In the genomic region with DNA sequence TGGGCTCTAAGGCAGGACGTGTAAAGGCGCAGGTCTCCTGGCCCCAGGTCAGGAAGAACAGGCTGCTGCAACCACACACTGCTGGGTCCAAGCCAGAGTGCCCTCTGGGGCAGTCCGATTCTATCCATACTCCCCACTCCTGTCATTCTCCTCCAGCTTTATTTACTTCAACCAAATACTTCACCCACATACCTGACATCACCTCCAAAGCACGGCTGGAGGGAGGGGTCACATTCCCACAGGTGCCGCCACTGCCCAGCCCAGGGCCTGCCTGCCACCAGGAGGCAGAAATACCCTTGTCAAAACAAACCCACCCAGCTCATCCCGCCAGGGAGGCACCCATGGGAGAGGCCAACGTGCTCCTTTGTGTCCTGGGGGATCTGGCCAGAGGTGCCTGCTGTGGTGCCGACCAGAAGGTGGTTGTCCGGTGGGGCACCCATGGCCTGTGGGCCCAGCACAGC, we compare ENCODE assay signal across 1 cellular context.
TF ChIP-seq lines count a peak whose summit lies in the region.

No MANE protein-coding gene starts in this region.

TF ChIP-seq in HepG2, 621 proteins besides CTCF, POLR2A, EP300 and RAD21 (continued from another document and continues in another):
- TF ChIP-seq KDM5B (CRISPR knock-in tag; IDR thresholded peaks at IDR 0.05; ENCODE audit: borderline replicate concordance) (0 out of 2 replicates have a peak, but pooled peaks have one; percentile 65), CEBPG (CRISPR knock-in tag; IDR thresholded peaks at IDR 0.05) (0 out of 2 replicates have a peak, but pooled peaks have one; percentile 7), NCOA2 (CRISPR knock-in tag; IDR thresholded peaks at IDR 0.05) (no peak), CHD2 (IDR thresholded peaks at IDR 0.05; ENCODE audit: low read depth, low read length) (no peak), SAP130 (CRISPR knock-in tag; IDR thresholded peaks at IDR 0.05; ENCODE audit: low read depth) (peak; percentile 46; the same call in 1 of the 2 replicates), KAT7 (CRISPR knock-in tag; IDR thresholded peaks at IDR 0.05; ENCODE audit: borderline replicate concordance) (0 out of 2 replicates have a peak, but pooled peaks have one; percentile 37), MEF2D (CRISPR knock-in tag; IDR thresholded peaks at IDR 0.05) (no peak), TBX2 (CRISPR knock-in tag; IDR thresholded peaks at IDR 0.05; ENCODE audit: borderline replicate concordance) (peak; percentile 35; the same call in 1 of the 2 replicates), RFXAP (CRISPR knock-in tag; IDR thresholded peaks at IDR 0.05; ENCODE audit: borderline replicate concordance) (no peak), HES4 (CRISPR knock-in tag; IDR thresholded peaks at IDR 0.05; ENCODE audit: borderline replicate concordance) (0 out of 2 replicates have a peak, but pooled peaks have one; percentile 54), STAG1 (CRISPR knock-in tag; IDR thresholded peaks at IDR 0.05) (peak; percentile 61), ZNF224 (CRISPR knock-in tag; IDR thresholded peaks at IDR 0.05) (peak; percentile 25; the same call in 1 of the 2 replicates), ZNF468 (CRISPR knock-in tag; IDR thresholded peaks at IDR 0.05) (no peak), SSRP1 (CRISPR knock-in tag; IDR thresholded peaks at IDR 0.05) (no peak), ZSCAN21 (CRISPR knock-in tag; IDR thresholded peaks at IDR 0.05; ENCODE audit: borderline replicate concordance) (peak; percentile 40; the same call in 1 of the 2 replicates), HDAC1 (CRISPR knock-in tag; IDR thresholded peaks at IDR 0.05) (peak; percentile 51; the same call in 1 of the 2 replicates), NONO (IDR thresholded peaks at IDR 0.05) (no peak), NONO (CRISPR knock-in tag; conservative IDR thresholded peaks at IDR 0.05) (peak; percentile 37; the same call in 1 of the 2 replicates), ARNT2 (CRISPR knock-in tag; IDR thresholded peaks at IDR 0.05; ENCODE audit: low read depth) (no peak), ZEB1 (IDR thresholded peaks at IDR 0.05; ENCODE audit: insufficient replicate concordance, low read depth) (peak; percentile 17), ZNF616 (CRISPR knock-in tag; IDR thresholded peaks at IDR 0.05; ENCODE audit: low read depth) (no peak), SOX13 (IDR thresholded peaks at IDR 0.05) (no peak), SOX13 (CRISPR knock-in tag; conservative IDR thresholded peaks at IDR 0.05 in 1 of 2, IDR thresholded peaks at IDR 0.05 in 1 of 2) (no peak), ARID2 (CRISPR knock-in tag; IDR thresholded peaks at IDR 0.05; ENCODE audit: borderline replicate concordance) (no peak), HCFC1 (IDR thresholded peaks at IDR 0.05; ENCODE audit: low read depth, low read length) (no peak), ZNF234 (CRISPR knock-in tag; conservative IDR thresholded peaks at IDR 0.05) (no peak), ZNF251 (CRISPR knock-in tag; IDR thresholded peaks at IDR 0.05) (no peak), SMAD3 (CRISPR knock-in tag; IDR thresholded peaks at IDR 0.05) (no peak), ETV5 (CRISPR knock-in tag; IDR thresholded peaks at IDR 0.05; ENCODE audit: borderline replicate concordance) (peak; percentile 32), IRF2 (CRISPR knock-in tag; IDR thresholded peaks at IDR 0.05) (peak; percentile 31; the same call in 1 of the 2 replicates), SP4 (CRISPR knock-in tag; IDR thresholded peaks at IDR 0.05) (no peak), ZFP36L1 (CRISPR knock-in tag; IDR thresholded peaks at IDR 0.05) (no peak)
- TF ChIP-seq, protein P1, sequence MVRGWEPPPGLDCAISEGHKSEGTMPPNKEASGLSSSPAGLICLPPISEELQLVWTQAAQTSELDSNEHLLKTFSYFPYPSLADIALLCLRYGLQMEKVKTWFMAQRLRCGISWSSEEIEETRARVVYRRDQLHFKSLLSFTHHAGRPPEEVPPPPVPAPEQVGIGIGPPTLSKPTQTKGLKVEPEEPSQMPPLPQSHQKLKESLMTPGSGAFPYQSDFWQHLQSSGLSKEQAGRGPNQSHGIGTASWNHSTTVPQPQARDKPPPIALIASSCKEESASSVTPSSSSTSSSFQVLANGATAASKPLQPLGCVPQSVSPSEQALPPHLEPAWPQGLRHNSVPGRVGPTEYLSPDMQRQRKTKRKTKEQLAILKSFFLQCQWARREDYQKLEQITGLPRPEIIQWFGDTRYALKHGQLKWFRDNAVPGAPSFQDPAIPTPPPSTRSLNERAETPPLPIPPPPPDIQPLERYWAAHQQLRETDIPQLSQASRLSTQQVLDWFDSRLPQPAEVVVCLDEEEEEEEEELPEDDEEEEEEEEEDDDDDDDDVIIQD (CRISPR knock-in tag; IDR thresholded peaks at IDR 0.05; ENCODE audit: low read depth): 0 out of 2 replicates have a peak, but pooled peaks have one; percentile 41
- TF ChIP-seq, protein P2, sequence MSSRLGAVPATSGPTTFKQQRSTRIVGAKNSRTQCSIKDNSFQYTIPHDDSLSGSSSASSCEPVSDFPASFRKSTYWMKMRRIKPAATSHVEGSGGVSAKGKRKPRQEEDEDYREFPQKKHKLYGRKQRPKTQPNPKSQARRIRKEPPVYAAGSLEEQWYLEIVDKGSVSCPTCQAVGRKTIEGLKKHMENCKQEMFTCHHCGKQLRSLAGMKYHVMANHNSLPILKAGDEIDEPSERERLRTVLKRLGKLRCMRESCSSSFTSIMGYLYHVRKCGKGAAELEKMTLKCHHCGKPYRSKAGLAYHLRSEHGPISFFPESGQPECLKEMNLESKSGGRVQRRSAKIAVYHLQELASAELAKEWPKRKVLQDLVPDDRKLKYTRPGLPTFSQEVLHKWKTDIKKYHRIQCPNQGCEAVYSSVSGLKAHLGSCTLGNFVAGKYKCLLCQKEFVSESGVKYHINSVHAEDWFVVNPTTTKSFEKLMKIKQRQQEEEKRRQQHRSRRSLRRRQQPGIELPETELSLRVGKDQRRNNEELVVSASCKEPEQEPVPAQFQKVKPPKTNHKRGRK (CRISPR knock-in tag; IDR thresholded peaks at IDR 0.05): no peak
- TF ChIP-seq, protein P3, sequence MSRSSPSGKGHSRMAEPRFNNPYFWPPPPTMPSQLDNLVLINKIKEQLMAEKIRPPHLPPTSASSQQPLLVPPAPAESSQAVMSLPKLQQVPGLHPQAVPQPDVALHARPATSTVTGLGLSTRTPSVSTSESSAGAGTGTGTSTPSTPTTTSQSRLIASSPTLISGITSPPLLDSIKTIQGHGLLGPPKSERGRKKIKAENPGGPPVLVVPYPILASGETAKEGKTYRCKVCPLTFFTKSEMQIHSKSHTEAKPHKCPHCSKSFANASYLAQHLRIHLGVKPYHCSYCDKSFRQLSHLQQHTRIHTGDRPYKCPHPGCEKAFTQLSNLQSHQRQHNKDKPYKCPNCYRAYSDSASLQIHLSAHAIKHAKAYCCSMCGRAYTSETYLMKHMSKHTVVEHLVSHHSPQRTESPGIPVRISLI (CRISPR knock-in tag; IDR thresholded peaks at IDR 0.05; ENCODE audit: borderline replicate concordance): no peak
- TF ChIP-seq, protein P4, sequence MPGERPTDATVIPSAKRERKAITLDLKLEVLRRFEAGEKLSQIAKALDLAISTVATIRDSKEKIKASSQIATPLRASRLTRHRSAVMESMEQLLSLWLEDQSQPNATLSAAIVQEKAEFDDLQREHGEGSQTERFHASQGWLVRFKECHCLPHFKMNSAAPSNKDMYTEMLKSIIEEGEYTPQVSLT (CRISPR knock-in tag; IDR thresholded peaks at IDR 0.05; ENCODE audit: borderline replicate concordance, low read depth): no peak
- TF ChIP-seq, protein P5, sequence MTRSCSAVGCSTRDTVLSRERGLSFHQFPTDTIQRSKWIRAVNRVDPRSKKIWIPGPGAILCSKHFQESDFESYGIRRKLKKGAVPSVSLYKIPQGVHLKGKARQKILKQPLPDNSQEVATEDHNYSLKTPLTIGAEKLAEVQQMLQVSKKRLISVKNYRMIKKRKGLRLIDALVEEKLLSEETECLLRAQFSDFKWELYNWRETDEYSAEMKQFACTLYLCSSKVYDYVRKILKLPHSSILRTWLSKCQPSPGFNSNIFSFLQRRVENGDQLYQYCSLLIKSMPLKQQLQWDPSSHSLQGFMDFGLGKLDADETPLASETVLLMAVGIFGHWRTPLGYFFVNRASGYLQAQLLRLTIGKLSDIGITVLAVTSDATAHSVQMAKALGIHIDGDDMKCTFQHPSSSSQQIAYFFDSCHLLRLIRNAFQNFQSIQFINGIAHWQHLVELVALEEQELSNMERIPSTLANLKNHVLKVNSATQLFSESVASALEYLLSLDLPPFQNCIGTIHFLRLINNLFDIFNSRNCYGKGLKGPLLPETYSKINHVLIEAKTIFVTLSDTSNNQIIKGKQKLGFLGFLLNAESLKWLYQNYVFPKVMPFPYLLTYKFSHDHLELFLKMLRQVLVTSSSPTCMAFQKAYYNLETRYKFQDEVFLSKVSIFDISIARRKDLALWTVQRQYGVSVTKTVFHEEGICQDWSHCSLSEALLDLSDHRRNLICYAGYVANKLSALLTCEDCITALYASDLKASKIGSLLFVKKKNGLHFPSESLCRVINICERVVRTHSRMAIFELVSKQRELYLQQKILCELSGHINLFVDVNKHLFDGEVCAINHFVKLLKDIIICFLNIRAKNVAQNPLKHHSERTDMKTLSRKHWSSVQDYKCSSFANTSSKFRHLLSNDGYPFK (CRISPR knock-in tag; IDR thresholded peaks at IDR 0.05; ENCODE audit: borderline replicate concordance): no peak; the same call in 1 of the 2 replicates
- TF ChIP-seq, protein P6, sequence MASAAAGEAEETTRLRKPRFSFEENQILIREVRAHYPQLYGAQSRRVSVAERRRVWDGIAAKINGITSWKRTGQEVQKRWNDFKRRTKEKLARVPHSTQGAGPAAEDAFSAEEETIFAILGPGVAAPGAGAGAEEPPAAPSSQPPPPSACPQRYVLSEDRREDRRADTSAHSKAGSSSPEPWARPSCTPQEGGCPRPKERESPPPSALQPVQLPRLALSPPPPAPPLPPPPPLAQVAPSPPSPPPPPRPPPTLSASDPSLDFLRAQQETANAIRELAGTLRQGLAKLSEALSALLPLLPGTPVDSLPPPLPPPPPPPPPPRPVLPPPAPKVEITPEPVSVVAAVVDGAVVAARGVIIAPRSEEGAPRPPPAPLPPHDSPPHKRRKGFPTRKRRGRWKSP (CRISPR knock-in tag; IDR thresholded peaks at IDR 0.05): 0 out of 2 replicates have a peak, but pooled peaks have one; percentile 6
- TF ChIP-seq, protein P7, sequence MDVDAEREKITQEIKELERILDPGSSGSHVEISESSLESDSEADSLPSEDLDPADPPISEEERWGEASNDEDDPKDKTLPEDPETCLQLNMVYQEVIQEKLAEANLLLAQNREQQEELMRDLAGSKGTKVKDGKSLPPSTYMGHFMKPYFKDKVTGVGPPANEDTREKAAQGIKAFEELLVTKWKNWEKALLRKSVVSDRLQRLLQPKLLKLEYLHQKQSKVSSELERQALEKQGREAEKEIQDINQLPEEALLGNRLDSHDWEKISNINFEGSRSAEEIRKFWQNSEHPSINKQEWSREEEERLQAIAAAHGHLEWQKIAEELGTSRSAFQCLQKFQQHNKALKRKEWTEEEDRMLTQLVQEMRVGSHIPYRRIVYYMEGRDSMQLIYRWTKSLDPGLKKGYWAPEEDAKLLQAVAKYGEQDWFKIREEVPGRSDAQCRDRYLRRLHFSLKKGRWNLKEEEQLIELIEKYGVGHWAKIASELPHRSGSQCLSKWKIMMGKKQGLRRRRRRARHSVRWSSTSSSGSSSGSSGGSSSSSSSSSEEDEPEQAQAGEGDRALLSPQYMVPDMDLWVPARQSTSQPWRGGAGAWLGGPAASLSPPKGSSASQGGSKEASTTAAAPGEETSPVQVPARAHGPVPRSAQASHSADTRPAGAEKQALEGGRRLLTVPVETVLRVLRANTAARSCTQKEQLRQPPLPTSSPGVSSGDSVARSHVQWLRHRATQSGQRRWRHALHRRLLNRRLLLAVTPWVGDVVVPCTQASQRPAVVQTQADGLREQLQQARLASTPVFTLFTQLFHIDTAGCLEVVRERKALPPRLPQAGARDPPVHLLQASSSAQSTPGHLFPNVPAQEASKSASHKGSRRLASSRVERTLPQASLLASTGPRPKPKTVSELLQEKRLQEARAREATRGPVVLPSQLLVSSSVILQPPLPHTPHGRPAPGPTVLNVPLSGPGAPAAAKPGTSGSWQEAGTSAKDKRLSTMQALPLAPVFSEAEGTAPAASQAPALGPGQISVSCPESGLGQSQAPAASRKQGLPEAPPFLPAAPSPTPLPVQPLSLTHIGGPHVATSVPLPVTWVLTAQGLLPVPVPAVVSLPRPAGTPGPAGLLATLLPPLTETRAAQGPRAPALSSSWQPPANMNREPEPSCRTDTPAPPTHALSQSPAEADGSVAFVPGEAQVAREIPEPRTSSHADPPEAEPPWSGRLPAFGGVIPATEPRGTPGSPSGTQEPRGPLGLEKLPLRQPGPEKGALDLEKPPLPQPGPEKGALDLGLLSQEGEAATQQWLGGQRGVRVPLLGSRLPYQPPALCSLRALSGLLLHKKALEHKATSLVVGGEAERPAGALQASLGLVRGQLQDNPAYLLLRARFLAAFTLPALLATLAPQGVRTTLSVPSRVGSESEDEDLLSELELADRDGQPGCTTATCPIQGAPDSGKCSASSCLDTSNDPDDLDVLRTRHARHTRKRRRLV (CRISPR knock-in tag; IDR thresholded peaks at IDR 0.05): no peak
- TF ChIP-seq, protein P8, sequence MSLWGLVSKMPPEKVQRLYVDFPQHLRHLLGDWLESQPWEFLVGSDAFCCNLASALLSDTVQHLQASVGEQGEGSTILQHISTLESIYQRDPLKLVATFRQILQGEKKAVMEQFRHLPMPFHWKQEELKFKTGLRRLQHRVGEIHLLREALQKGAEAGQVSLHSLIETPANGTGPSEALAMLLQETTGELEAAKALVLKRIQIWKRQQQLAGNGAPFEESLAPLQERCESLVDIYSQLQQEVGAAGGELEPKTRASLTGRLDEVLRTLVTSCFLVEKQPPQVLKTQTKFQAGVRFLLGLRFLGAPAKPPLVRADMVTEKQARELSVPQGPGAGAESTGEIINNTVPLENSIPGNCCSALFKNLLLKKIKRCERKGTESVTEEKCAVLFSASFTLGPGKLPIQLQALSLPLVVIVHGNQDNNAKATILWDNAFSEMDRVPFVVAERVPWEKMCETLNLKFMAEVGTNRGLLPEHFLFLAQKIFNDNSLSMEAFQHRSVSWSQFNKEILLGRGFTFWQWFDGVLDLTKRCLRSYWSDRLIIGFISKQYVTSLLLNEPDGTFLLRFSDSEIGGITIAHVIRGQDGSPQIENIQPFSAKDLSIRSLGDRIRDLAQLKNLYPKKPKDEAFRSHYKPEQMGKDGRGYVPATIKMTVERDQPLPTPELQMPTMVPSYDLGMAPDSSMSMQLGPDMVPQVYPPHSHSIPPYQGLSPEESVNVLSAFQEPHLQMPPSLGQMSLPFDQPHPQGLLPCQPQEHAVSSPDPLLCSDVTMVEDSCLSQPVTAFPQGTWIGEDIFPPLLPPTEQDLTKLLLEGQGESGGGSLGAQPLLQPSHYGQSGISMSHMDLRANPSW (CRISPR knock-in tag; IDR thresholded peaks at IDR 0.05; ENCODE audit: borderline replicate concordance): no peak; the same call in 1 of the 2 replicates
- TF ChIP-seq, protein P9, sequence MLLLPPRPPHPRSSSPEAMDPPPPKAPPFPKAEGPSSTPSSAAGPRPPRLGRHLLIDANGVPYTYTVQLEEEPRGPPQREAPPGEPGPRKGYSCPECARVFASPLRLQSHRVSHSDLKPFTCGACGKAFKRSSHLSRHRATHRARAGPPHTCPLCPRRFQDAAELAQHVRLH (CRISPR knock-in tag; IDR thresholded peaks at IDR 0.05; ENCODE audit: borderline replicate concordance, low read depth): no peak; the same call in 1 of the 2 replicates
- TF ChIP-seq, protein P10, sequence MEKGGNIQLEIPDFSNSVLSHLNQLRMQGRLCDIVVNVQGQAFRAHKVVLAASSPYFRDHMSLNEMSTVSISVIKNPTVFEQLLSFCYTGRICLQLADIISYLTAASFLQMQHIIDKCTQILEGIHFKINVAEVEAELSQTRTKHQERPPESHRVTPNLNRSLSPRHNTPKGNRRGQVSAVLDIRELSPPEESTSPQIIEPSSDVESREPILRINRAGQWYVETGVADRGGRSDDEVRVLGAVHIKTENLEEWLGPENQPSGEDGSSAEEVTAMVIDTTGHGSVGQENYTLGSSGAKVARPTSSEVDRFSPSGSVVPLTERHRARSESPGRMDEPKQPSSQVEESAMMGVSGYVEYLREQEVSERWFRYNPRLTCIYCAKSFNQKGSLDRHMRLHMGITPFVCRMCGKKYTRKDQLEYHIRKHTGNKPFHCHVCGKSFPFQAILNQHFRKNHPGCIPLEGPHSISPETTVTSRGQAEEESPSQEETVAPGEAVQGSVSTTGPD (CRISPR knock-in tag; IDR thresholded peaks at IDR 0.05): no peak
